Comparison of ENCODE assay signal across 8 cellular contexts in the genomic region with DNA sequence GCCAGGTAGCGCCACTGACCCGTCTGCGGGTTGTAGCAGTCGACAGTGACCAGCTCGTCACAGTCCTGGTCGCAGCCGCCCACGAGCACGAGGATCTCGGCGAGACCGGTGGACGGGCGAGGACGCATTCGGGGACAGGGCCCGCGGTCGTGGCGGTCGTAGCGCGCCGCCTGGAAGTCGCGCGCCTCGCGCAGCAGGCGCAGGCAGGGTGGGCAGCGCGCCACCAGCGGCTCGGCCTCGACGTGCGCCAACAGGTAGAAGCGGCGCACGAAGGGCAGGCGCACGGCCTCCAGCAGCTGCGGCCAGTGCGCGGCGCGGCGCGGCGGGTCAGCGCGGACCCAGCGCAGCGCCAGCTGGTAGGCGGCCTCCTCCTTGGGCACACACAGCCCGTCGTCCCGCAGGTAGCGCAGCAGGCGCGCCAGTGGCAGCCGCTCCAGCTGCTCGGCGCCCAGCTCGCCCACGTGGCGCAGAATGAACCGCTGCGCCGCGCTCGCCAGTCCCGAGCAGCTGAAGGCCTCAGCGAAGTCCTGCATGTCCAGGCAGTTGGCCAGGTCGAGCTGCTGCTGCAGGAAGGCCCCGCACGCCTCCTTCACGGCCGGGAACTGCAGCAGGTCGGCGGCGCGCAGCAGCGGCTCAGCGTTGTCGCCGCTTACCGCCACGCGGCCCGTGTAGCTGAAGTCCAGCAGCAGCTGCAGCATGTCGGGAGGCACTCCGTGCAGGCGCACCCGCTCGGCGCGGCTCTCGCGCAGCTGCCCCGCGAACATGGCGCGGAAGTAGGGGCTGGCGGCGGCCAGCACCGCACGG. TPM values are rescaled to one million over a fixed set of nuclear protein-coding genes. Genes with fewer than 3 reads are reported as not detected.
DNase-seq lines count a peak whose midpoint lies in the region; TF ChIP-seq lines count a peak whose summit lies in the region.

No MANE protein-coding gene starts in this region.

- peak overlapping the region; percentile 100 for H3K4me3 Mint-ChIP-seq in activated naive CD4-positive, alpha-beta T cell treated with anti-CD3 and anti-CD28 coated beads, Interleukin-2, amount 50 U/mL, for 24 hours

- no peaks in the 10 kb centered on the region for H3K27me3 Mint-ChIP-seq in activated naive CD4-positive, alpha-beta T cell treated with anti-CD3 and anti-CD28 coated beads, Interleukin-2, amount 50 U/mL, for 24 hours

- peak overlapping the region; percentile 99 for H3K4me3 ChIP-seq in H7 (ENCODE audit: insufficient read depth, low read depth, low read length)
- peak overlapping the region; percentile 57 for H3K4me3 ChIP-seq in cardiac muscle cell
- peak overlapping the region; percentile 82 for H3K4me3 ChIP-seq in parathyroid adenoma (ENCODE audit: low read depth, low read length)

- no peak for TF ChIP-seq CTCF in GM13977 (IDR thresholded peaks at IDR 0.05; ENCODE audit: extremely low read depth, insufficient read depth, missing control alignments)
- TF ChIP-seq CTCF in cardiac muscle cell (IDR thresholded peaks at IDR 0.05; ENCODE audit: low read depth, low read length), result no peak
- no peak for TF ChIP-seq CTCF in parathyroid adenoma (IDR thresholded peaks at IDR 0.05)

- no peak overlapping the region for H3K9ac ChIP-seq in parathyroid adenoma

- 0 out of 2 replicates have a peak, but pooled peaks cover 2% of the 10 kb centered on the region for H3K27me3 ChIP-seq in H7 (ENCODE audit: control insufficient read depth, insufficient read depth, low read length)
- no peaks in the 10 kb centered on the region for H3K27me3 ChIP-seq in cardiac muscle cell
- H3K27me3 ChIP-seq in parathyroid adenoma (ENCODE audit: control insufficient read depth, insufficient read depth, low read length), result no peaks in the 10 kb centered on the region

- peak overlapping the region; percentile 79 for H2AFZ ChIP-seq in parathyroid adenoma

- H3K4me1 ChIP-seq in cardiac muscle cell (ENCODE audit: low read depth), result peaks cover 45% of the 10 kb centered on the region
- H3K4me1 ChIP-seq in parathyroid adenoma, result peaks cover 6% of the 10 kb centered on the region

- peak overlapping the region; percentile 99 for H3K27ac ChIP-seq in cardiac muscle cell
- peak overlapping the region; percentile 66 for H3K27ac ChIP-seq in parathyroid adenoma

- peaks cover 36% of the 10 kb centered on the region for H3K4me1 Mint-ChIP-seq in activated naive CD4-positive, alpha-beta T cell treated with anti-CD3 and anti-CD28 coated beads, Interleukin-2, amount 50 U/mL, for 24 hours

- H3K4me2 ChIP-seq in parathyroid adenoma (ENCODE audit: low read length), result peak overlapping the region; percentile 95

- H3K36me3 ChIP-seq in H7 (replicated peaks; ENCODE audit: control insufficient read depth, insufficient read depth, low read length), result peaks cover 4% of the 10 kb centered on the region
- H3K36me3 ChIP-seq in cardiac muscle cell, result peaks cover 4% of the 10 kb centered on the region
- H3K36me3 ChIP-seq in parathyroid adenoma (ENCODE audit: control insufficient read depth, insufficient read depth, low read length), result no peaks in the 10 kb centered on the region

- H3K79me2 ChIP-seq in parathyroid adenoma, result peaks cover 9% of the 10 kb centered on the region

- H3K9me3 Mint-ChIP-seq in activated naive CD4-positive, alpha-beta T cell treated with anti-CD3 and anti-CD28 coated beads, Interleukin-2, amount 50 U/mL, for 24 hours, result no peaks in the 10 kb centered on the region

- DNase-seq in GM13977 (ENCODE audit: low spot score) (peak; percentile 83), H7 (peak; percentile 82), NCI-H1092 (lab: John Stamatoyannopoulos, UW) (peak; percentile 80), cardiac muscle cell (ENCODE audit: low read depth in 1 of 2, low spot score in 1 of 2) (peak in 1 of 2 donors; percentile 64), cerebellar nuclear complex (lab: John Stamatoyannopoulos, UW) (no peak), HuH-7.5 (ENCODE audit: low spot score) (no peak)

- H3K9me3 ChIP-seq in cardiac muscle cell (ENCODE audit: low read depth) (no peaks in the 10 kb centered on the region), parathyroid adenoma (ENCODE audit: control insufficient read depth, low read length) (no peaks in the 10 kb centered on the region)

- in situ Hi-C loops in GM13977 (cut with MboI; ENCODE audit: low pct_unique_long_range_greater_than_20kb, low sequenced_read_pairs, unreplicated experiment), result no loop called here

- peak overlapping the region; percentile 99 for H3K27ac Mint-ChIP-seq in activated naive CD4-positive, alpha-beta T cell treated with anti-CD3 and anti-CD28 coated beads, Interleukin-2, amount 50 U/mL, for 24 hours

- peaks cover 12% of the 10 kb centered on the region for H3K36me3 Mint-ChIP-seq in activated naive CD4-positive, alpha-beta T cell treated with anti-CD3 and anti-CD28 coated beads, Interleukin-2, amount 50 U/mL, for 24 hours

RNA-seq across cellular contexts. Expression of a gene that starts 0.6 kb away (rescaled TPM):
- total RNA-seq in H7 (2014; rRNA removed; shearing (Covaris generic)), result 35.0 and 41.1 TPM in 2 replicates
- 62.7 and 90.5 TPM in 2 replicates for total RNA-seq in cardiac muscle cell
- polyA plus RNA-seq in cardiac muscle cell, result 37.3 and 40.6 TPM in 2 replicates

RNA-seq across cellular contexts. Expression of a gene that starts 11.5 kb away (rescaled TPM):
- total RNA-seq in H7 (2014; rRNA removed; shearing (Covaris generic)), result 36.6 and 44.5 TPM in 2 replicates
- 20.6 and 31.6 TPM in 2 replicates for total RNA-seq in cardiac muscle cell
- polyA plus RNA-seq in cardiac muscle cell, result 16.8 and 25.9 TPM in 2 replicates

RNA-seq across cellular contexts. Expression of a gene that starts 22.3 kb away (rescaled TPM):
- 40.3 and 40.4 TPM in 2 replicates for total RNA-seq in H7 (2014; rRNA removed; shearing (Covaris generic))
- 38.5 and 46.3 TPM in 2 replicates for total RNA-seq in cardiac muscle cell
- 22.4 and 28.8 TPM in 2 replicates for polyA plus RNA-seq in cardiac muscle cell

RNA-seq across cellular contexts. Expression of a gene that starts 22.6 kb away (rescaled TPM):
- 47.7 and 62.9 TPM in 2 replicates for total RNA-seq in H7 (2014; rRNA removed; shearing (Covaris generic))
- 46.0 and 55.5 TPM in 2 replicates for total RNA-seq in cardiac muscle cell
- 35.1 and 43.7 TPM in 2 replicates for polyA plus RNA-seq in cardiac muscle cell

RNA-seq across cellular contexts. Expression of a gene that starts 47.0 kb away (rescaled TPM):
- total RNA-seq in H7 (2014; rRNA removed; shearing (Covaris generic)), result 0.10 and 0.15 TPM in 2 replicates
- total RNA-seq in cardiac muscle cell, result not detected in 2 replicates
- 0.17 TPM in 1 of 2 replicates, not detected in the other for polyA plus RNA-seq in cardiac muscle cell

Comparison
In these comparisons a context has a peak if more than half of its experiments do, and no peak if none do; other contexts are left out.
1. DNase-seq: peak in GM13977 (single experiment), H7 (single experiment) and NCI-H1092 (single experiment); none in cerebellar nuclear complex (0 of 2) and HuH-7.5 (single experiment).
2. Peak in every context shown above with its lines, with median percentiles within 50 percentile points of each other: H3K4me3 ChIP-seq.